11 cellular contexts compared by ENCODE assay signal in genomic region chr3:156728267-156728985, GRCh38. TPM values are rescaled to one million over a fixed set of nuclear protein-coding genes. Genes with fewer than 3 reads are reported as not detected.
A peak's percentile ranks its signal among the peaks of the same experiment; 100 is the strongest.
DNase-seq lines count a peak whose midpoint lies in the region; FAIRE-seq and TF ChIP-seq lines count a peak whose summit lies in the region.
"Had no signal": no experiment of that assay in that cellular context is flagged by ENCODE, and none has a peak within 500 bp of the region (broad histone marks: within the 10 kb centered on the region; RNA-seq: fewer than 3 reads in every experiment).

No MANE protein-coding gene starts in this region.

- no peaks in the 10 kb centered on the region for H3K27me3 ChIP-seq in bronchial epithelial cell (ENCODE audit: control insufficient read depth, insufficient read depth, low read length)

- TF ChIP-seq CTCF in bronchial epithelial cell (IDR thresholded peaks at IDR 0.05; ENCODE audit: insufficient read depth, low read length, severe bottlenecking): no peak

- no peak overlapping the region for H3K4me3 ChIP-seq in bronchial epithelial cell (ENCODE audit: low read depth, low read length)

- peaks cover 1% of the 10 kb centered on the region for H3K36me3 ChIP-seq in bronchial epithelial cell (ENCODE audit: control insufficient read depth, insufficient read depth, low read length)

- FAIRE-seq in bronchial epithelial cell (lab: Jason Lieb, UNC) (no peak), urothelium cell line (lab: Jason Lieb, UNC) (no peak)
- FAIRE-seq: A204.1, G401.6 had no signal

- DNase-seq in NCI-H2196 (lab: John Stamatoyannopoulos, UW; ENCODE audit: unreplicated experiment): peak; percentile 16
- no peak for DNase-seq in NCI-H2196 treated with DMSO at 0.1 percent for 48 hours (lab: John Stamatoyannopoulos, UW; ENCODE audit: unreplicated experiment)
- peak; percentile 14 for DNase-seq in NCI-H2171 (lab: John Stamatoyannopoulos, UW)
- DNase-seq in bronchial epithelial cell (ENCODE audit: low read depth): peak; percentile 88
- DNase-seq in stromal cell of bone marrow (ENCODE audit: low read depth): peak; percentile 44
- DNase-seq in urothelium cell line (ENCODE audit: low spot score): no peak
- no peak for DNase-seq in glomerular visceral epithelial cell (ENCODE audit: extremely low spot score)
- no peak for DNase-seq in epidermal melanocyte (ENCODE audit: insufficient read length, low spot score)
- DNase-seq: OCI-M1 had no signal

RNA-seq across cellular contexts. Expression of gene TIPARP, which starts 54.0 kb away (rescaled TPM):
- 50.6 and 110 TPM in 2 replicates for total RNA-seq in bronchial epithelial cell

Comparison
In these comparisons a context has a peak if more than half of its experiments do, and no peak if none do; other contexts are left out.
1. DNase-seq: peak in NCI-H2196 (single experiment), NCI-H2171 (single experiment), bronchial epithelial cell (single experiment) and stromal cell of bone marrow (single experiment); none in NCI-H2196 treated with DMSO at 0.1 percent for 48 hours (single experiment), urothelium cell line (single experiment), glomerular visceral epithelial cell (single experiment) and epidermal melanocyte (single experiment).